21 cellular contexts compared by ENCODE assay signal in genomic region chr2:227214622-227215041, GRCh38. TPM values are rescaled to one million over a fixed set of nuclear protein-coding genes. Genes with fewer than 3 reads are reported as not detected.
"Had no signal": no experiment of that assay in that cellular context is flagged by ENCODE, and none has a peak within 500 bp of the region (broad histone marks: within the 10 kb centered on the region; RNA-seq: fewer than 3 reads in every experiment).

No MANE protein-coding gene starts in this region.

- H3K36me3 ChIP-seq: gastrocnemius medialis, heart left ventricle, pancreas, sigmoid colon, stomach had no signal

- ATAC-seq: activated CD8-positive, alpha-beta T cell treated with anti-CD3 and anti-CD28 coated beads for 36 hours; activated naive CD4-positive, alpha-beta T cell treated with anti-CD3 and anti-CD28 coated beads, Interleukin-2, amount 50 U/mL, for 72 hours; gastrocnemius medialis; heart left ventricle; left colon; pancreas had no signal

- H3K4me3 ChIP-seq: dorsolateral prefrontal cortex, gastrocnemius medialis, heart left ventricle, pancreas, sigmoid colon, stomach, testis had no signal

- H3K27me3 Mint-ChIP-seq: activated B cell treated with CpG ODN at 0.5 μM for 24 hours had no signal

- H3K4me3 Mint-ChIP-seq: activated B cell treated with CpG ODN at 0.5 μM for 24 hours; activated CD8-positive, alpha-beta T cell treated with anti-CD3 and anti-CD28 coated beads for 36 hours; endodermal cell; immature natural killer cell; neural crest cell had no signal

- H3K27ac ChIP-seq: dorsolateral prefrontal cortex, heart left ventricle, pancreas, sigmoid colon, stomach, testis had no signal

- H3K9me3 ChIP-seq: gastrocnemius medialis, heart left ventricle, pancreas, sigmoid colon, stomach, testis had no signal

- H3K36me3 Mint-ChIP-seq: activated naive CD4-positive, alpha-beta T cell treated with anti-CD3 and anti-CD28 coated beads, Interleukin-2, amount 50 U/mL, for 72 hours; immature natural killer cell had no signal

- DNase-seq: activated B cell treated with CpG ODN at 0.5 μM for 24 hours; activated CD4-positive, alpha-beta T cell treated with anti-CD3 and anti-CD28 coated beads for 48 hours; activated CD8-positive, alpha-beta T cell treated with anti-CD3 and anti-CD28 coated beads for 36 hours; activated gamma-delta T cell; activated T-cell treated with anti-CD3 and anti-CD28 coated beads, Interleukin-2, amount 50 U/mL, for 48 hours; amygdala; dorsolateral prefrontal cortex; endodermal cell; gastrocnemius medialis; heart left ventricle; immature natural killer cell; left colon; mammary epithelial cell; pancreas; sigmoid colon; stimulated activated CD4-positive, alpha-beta T cell treated with anti-CD3 and anti-CD28 coated beads, Interleukin-1b, Interleukin-23, amount 100 ng/mL, for 48 hours; stomach; T-helper 2 cell; testis had no signal

- H3K27me3 ChIP-seq: dorsolateral prefrontal cortex, gastrocnemius medialis, heart left ventricle, pancreas, sigmoid colon, stomach, testis had no signal

- H3K4me1 Mint-ChIP-seq: activated B cell treated with CpG ODN at 0.5 μM for 24 hours, immature natural killer cell, neural crest cell had no signal

- H3K4me1 ChIP-seq: stomach had no signal

- H3K9me3 Mint-ChIP-seq: activated naive CD4-positive, alpha-beta T cell treated with anti-CD3 and anti-CD28 coated beads, Interleukin-2, amount 50 U/mL, for 72 hours; immature natural killer cell; neural crest cell had no signal

RNA-seq across cellular contexts. Expression of gene COL4A3, which starts 50.2 kb away (rescaled TPM):
- total RNA-seq: activated CD8-positive, alpha-beta T cell treated with anti-CD3 and anti-CD28 coated beads for 36 hours; activated naive CD4-positive, alpha-beta T cell treated with anti-CD3 and anti-CD28 coated beads, Interleukin-2, amount 50 U/mL, for 72 hours; mammary epithelial cell; neural crest cell had no signal
- polyA plus RNA-seq: mammary epithelial cell had no signal

RNA-seq across cellular contexts. Expression of gene COL4A4, which starts 50.6 kb away (rescaled TPM):
- total RNA-seq: activated CD8-positive, alpha-beta T cell treated with anti-CD3 and anti-CD28 coated beads for 36 hours; activated naive CD4-positive, alpha-beta T cell treated with anti-CD3 and anti-CD28 coated beads, Interleukin-2, amount 50 U/mL, for 72 hours had no signal
